ENCODE assay signal across 22 cellular contexts in genomic region chr1:242023805-242024204, GRCh38. TPM values are rescaled to one million over a fixed set of nuclear protein-coding genes. Genes with fewer than 3 reads are reported as not detected.
A peak's percentile ranks its signal among the peaks of the same experiment; 100 is the strongest.
DNase-seq lines count a peak whose midpoint lies in the region; ATAC-seq and TF ChIP-seq lines count a peak whose summit lies in the region.
"Had no signal": no experiment of that assay in that cellular context is flagged by ENCODE, and none has a peak within 500 bp of the region (broad histone marks: within the 10 kb centered on the region; RNA-seq: fewer than 3 reads in every experiment).

No MANE protein-coding gene starts in this region.

- no peak overlapping the region for H3K27ac Mint-ChIP-seq in stimulated activated memory B cell treated with anti-CD40 and anti-IgM and Interleukin-4, amounts not matched to agents 10 μg/mL and 1 μg/mL and 100 μg/mL, for 72 hours
- H3K27ac Mint-ChIP-seq: GM23338, IgD-negative memory B cell had no signal

- H3K9me3 ChIP-seq in lower lobe of right lung: no peaks in the 10 kb centered on the region
- H3K9me3 ChIP-seq: A549, BE2C, HAP-1, MG63, SJCRH30 had no signal

- H3K27me3 ChIP-seq in lower lobe of right lung (ENCODE audit: low read depth): no peaks in the 10 kb centered on the region
- H3K27me3 ChIP-seq: BE2C, MG63, SJCRH30 had no signal

- H3K36me3 ChIP-seq in lower lobe of right lung: no peaks in the 10 kb centered on the region
- H3K36me3 ChIP-seq: BE2C, HAP-1, MG63, SJCRH30 had no signal

- no peak overlapping the region for H3K27ac ChIP-seq in lower lobe of right lung
- H3K27ac ChIP-seq: SJCRH30 had no signal

- H3K4me1 ChIP-seq in lower lobe of right lung: no peaks in the 10 kb centered on the region
- H3K4me1 ChIP-seq: BE2C, SJCRH30 had no signal

- ATAC-seq in GM18502 (IDR thresholded peaks at IDR 0.05; ENCODE audit: poor library complexity, unreplicated experiment): peak; percentile 62
- ATAC-seq in GM21576 (IDR thresholded peaks at IDR 0.05; ENCODE audit: unreplicated experiment): peak; percentile 49
- ATAC-seq in stimulated activated memory B cell treated with anti-CD40 and anti-IgM and Interleukin-4, amounts not matched to agents 10 μg/mL and 1 μg/mL and 100 μg/mL, for 72 hours: peak; percentile 55
- no peak for ATAC-seq in lower lobe of right lung
- ATAC-seq in GM19455 (IDR thresholded peaks at IDR 0.05; ENCODE audit: unreplicated experiment): no peak
- ATAC-seq: A549, GM12878, GM23338 had no signal

- intact Hi-C loops in lower lobe of right lung (cut with DNase I): no loop called here

- no peaks in the 10 kb centered on the region for H3K9me3 Mint-ChIP-seq in stimulated activated memory B cell treated with anti-CD40 and anti-IgM and Interleukin-4, amounts not matched to agents 10 μg/mL and 1 μg/mL and 100 μg/mL, for 72 hours

- H3K36me3 Mint-ChIP-seq in stimulated activated memory B cell treated with anti-CD40 and anti-IgM and Interleukin-4, amounts not matched to agents 10 μg/mL and 1 μg/mL and 100 μg/mL, for 72 hours: no peaks in the 10 kb centered on the region
- H3K36me3 Mint-ChIP-seq: IgD-negative memory B cell had no signal

- H3K4me3 Mint-ChIP-seq in stimulated activated memory B cell treated with anti-CD40 and anti-IgM and Interleukin-4, amounts not matched to agents 10 μg/mL and 1 μg/mL and 100 μg/mL, for 72 hours: no peak overlapping the region
- H3K4me3 Mint-ChIP-seq: GM23338 had no signal

- TF ChIP-seq CTCF in lower lobe of right lung (IDR thresholded peaks at IDR 0.05): no peak

- H3K27me3 Mint-ChIP-seq in stimulated activated memory B cell treated with anti-CD40 and anti-IgM and Interleukin-4, amounts not matched to agents 10 μg/mL and 1 μg/mL and 100 μg/mL, for 72 hours: no peaks in the 10 kb centered on the region

- DNase-seq in NAMALWA (ENCODE audit: low spot score): peak; percentile 28
- DNase-seq in lower lobe of right lung: no peak
- no peak for DNase-seq in hypothalamus (lab: John Stamatoyannopoulos, UW)
- DNase-seq: BE2C, COR-L47, DMS79, MG63, NCI-H1105 treated with DMSO at 0.1 percent for 48 hours, NCI-H2081 treated with DMSO at 0.1 percent for 48 hours, NCI-H2171 treated with DMSO at 0.1 percent for 48 hours, OCI-M1, SJCRH30, T-helper 1 cell had no signal

- no peak overlapping the region for H3K4me3 ChIP-seq in lower lobe of right lung
- H3K4me3 ChIP-seq: A549, GM12878, GM23338, HAP-1, MG63, SJCRH30 had no signal

- peaks cover 18% of the 10 kb centered on the region for H3K4me1 Mint-ChIP-seq in stimulated activated memory B cell treated with anti-CD40 and anti-IgM and Interleukin-4, amounts not matched to agents 10 μg/mL and 1 μg/mL and 100 μg/mL, for 72 hours

RNA-seq across cellular contexts. Expression of gene MAP1LC3C, which starts 24.9 kb away (rescaled TPM):
- 10.9 TPM for total RNA-seq in lower lobe of right lung
- total RNA-seq: GM12878 had no signal

Comparison
In these comparisons a context has a peak if more than half of its experiments do, and no peak if none do; other contexts are left out.
1. ATAC-seq: peak in GM18502 (single experiment), GM21576 (single experiment) and stimulated activated memory B cell treated with anti-CD40 and anti-IgM and Interleukin-4, amounts not matched to agents 10 μg/mL and 1 μg/mL and 100 μg/mL, for 72 hours (single experiment); none in lower lobe of right lung (0 of 2) and GM19455 (single experiment).